13 cellular contexts compared by ENCODE assay signal in genomic region chr15:58467121-58467721, GRCh38. TPM values are rescaled to one million over a fixed set of nuclear protein-coding genes. Genes with fewer than 3 reads are reported as not detected.
DNase-seq lines count a peak whose midpoint lies in the region; ATAC-seq, FAIRE-seq and TF ChIP-seq lines count a peak whose summit lies in the region.
"Had no signal": no experiment of that assay in that cellular context is flagged by ENCODE, and none has a peak within 500 bp of the region (broad histone marks: within the 10 kb centered on the region; RNA-seq: fewer than 3 reads in every experiment).

No MANE protein-coding gene starts in this region.

- no peak for TF ChIP-seq EP300 in A549 (IDR thresholded peaks at IDR 0.05)

- WGBS in A549 (ENCODE audit: missing lambda C conversion rate): 90% methylated on average over 15 of the region's 15 CpGs
- 45% methylated on average over 15 of the region's 15 CpGs for WGBS in liver

- H3K9me3 ChIP-seq in A549 (peaks cover 12% of the 10 kb centered on the region; the same call in 2 of the 3 replicates), liver (ENCODE audit: control insufficient read depth in 4 of 4, low read length in 3 of 4) (no peaks in the 10 kb centered on the region)
- H3K9me3 ChIP-seq: adrenal gland had no signal

- no peak for TF ChIP-seq POLR2A in A549 (IDR thresholded peaks at IDR 0.05; ENCODE audit: low read length)

- DNase-seq in A549 (ENCODE audit: low read depth in 1 of 2, low spot score in 1 of 2): no peak
- DNase-seq in HuH-7 (ENCODE audit: low spot score): peak; percentile 53
- peak; percentile 42 for DNase-seq in SW480 (ENCODE audit: low spot score)
- no peak for DNase-seq in hepatic stellate cell (ENCODE audit: low spot score)
- DNase-seq in ecto neural progenitor cell (ENCODE audit: low spot score): no peak
- DNase-seq: adrenal gland; effector CD8-positive, alpha-beta T cell; mammary epithelial cell; NCI-H1694 had no signal

- no peaks in the 10 kb centered on the region for H3K36me3 ChIP-seq in liver (ENCODE audit: control insufficient read depth in 4 of 4, insufficient read depth in 3 of 4, low read depth in 1 of 4, low read length in 3 of 4)
- H3K36me3 ChIP-seq: adrenal gland had no signal

- no peak for FAIRE-seq in A549 (lab: Jason Lieb, UNC)

- POLR2A ChIA-PET in A549 (lab: Yijun Ruan, JAX): interaction anchor here (1.9 kb wide), 1 partner anchor 80 kb away, joined by 4 read pairs; no protein-coding TSS in a partner anchor

- CTCF ChIA-PET in A549 (lab: Yijun Ruan, JAX): interaction anchor here (0.6 to 5.3 kb wide), 5 partner anchors 10 to 239 kb away, joined by 3 to 30 read pairs (median 3); no protein-coding TSS in a partner anchor

- peak overlapping the region in 1 of 2 donors; percentile 4 for H3K9ac ChIP-seq in liver (ENCODE audit: low read depth in 1 of 2, low read length in 2 of 2)

- no peak for TF ChIP-seq CTCF in A549 (IDR thresholded peaks at IDR 0.05)
- no peak for TF ChIP-seq CTCF in liver (IDR thresholded peaks at IDR 0.05; ENCODE audit: low read depth, low read length, missing input control)

- ATAC-seq in A549: no peak
- no peak for ATAC-seq in HG02870 (IDR thresholded peaks at IDR 0.05; ENCODE audit: unreplicated experiment)
- no peak for ATAC-seq in GM18907 (IDR thresholded peaks at IDR 0.05; ENCODE audit: unreplicated experiment)

- H3K27ac ChIP-seq in A549 (peak overlapping the region; percentile 96 to 99), liver (ENCODE audit: low read depth in 1 of 2, low read length in 2 of 2) (peak overlapping the region; percentile 74 to 85)
- H3K27ac ChIP-seq: adrenal gland had no signal

- no peaks in the 10 kb centered on the region for H3K27me3 ChIP-seq in liver (ENCODE audit: control insufficient read depth in 4 of 4, insufficient read depth in 4 of 4, low read length in 3 of 4)
- H3K27me3 ChIP-seq: adrenal gland had no signal

- no peak overlapping the region for H3K4me2 ChIP-seq in A549

- H3K4me3 ChIP-seq in A549 (no peak overlapping the region), liver (ENCODE audit: low read depth in 1 of 3, low read length in 3 of 3) (peak overlapping the region in 2 of 3 donors; percentile 41 to 43)
- H3K4me3 ChIP-seq: adrenal gland had no signal

- TF ChIP-seq RAD21 in A549 (conservative IDR thresholded peaks at IDR 0.05 in 1 of 2, IDR thresholded peaks at IDR 0.05 in 1 of 2) (no peak), liver (IDR thresholded peaks at IDR 0.05) (peak in 1 of 2 donors; percentile 57)

- H3K4me1 ChIP-seq in A549 (peaks cover 59% of the 10 kb centered on the region), liver (ENCODE audit: control insufficient read depth in 4 of 4, insufficient read depth in 4 of 4, low read length in 3 of 4) (peaks cover 11 to 59% (median 38%) of the 10 kb centered on the region in 4 donors)
- H3K4me1 ChIP-seq: adrenal gland had no signal

TF ChIP-seq in A549, 52 proteins besides CTCF, POLR2A, EP300 and RAD21 (continues in another document):
- no peak for TF ChIP-seq REST (IDR thresholded peaks at IDR 0.05)
- TF ChIP-seq, protein P1, sequence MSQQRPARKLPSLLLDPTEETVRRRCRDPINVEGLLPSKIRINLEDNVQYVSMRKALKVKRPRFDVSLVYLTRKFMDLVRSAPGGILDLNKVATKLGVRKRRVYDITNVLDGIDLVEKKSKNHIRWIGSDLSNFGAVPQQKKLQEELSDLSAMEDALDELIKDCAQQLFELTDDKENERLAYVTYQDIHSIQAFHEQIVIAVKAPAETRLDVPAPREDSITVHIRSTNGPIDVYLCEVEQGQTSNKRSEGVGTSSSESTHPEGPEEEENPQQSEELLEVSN (IDR thresholded peaks at IDR 0.05; ENCODE audit: borderline replicate concordance, low read depth): no peak
- TF ChIP-seq CHD4 (IDR thresholded peaks at IDR 0.05; ENCODE audit: borderline replicate concordance): no peak
- no peak for TF ChIP-seq FOXS1 (CRISPR knock-in tag; IDR thresholded peaks at IDR 0.05)
- TF ChIP-seq ESRRA (IDR thresholded peaks at IDR 0.05; ENCODE audit: borderline replicate concordance, low read length): no peak
- no peak for TF ChIP-seq POLR2AphosphoS2 (conservative IDR thresholded peaks at IDR 0.05; ENCODE audit: low read length)
- TF ChIP-seq HEYL (CRISPR knock-in tag; IDR thresholded peaks at IDR 0.05): no peak
- TF ChIP-seq RARB (CRISPR knock-in tag; IDR thresholded peaks at IDR 0.05): no peak
- no peak for TF ChIP-seq NFE2L2 (conservative IDR thresholded peaks at IDR 0.05; ENCODE audit: low read length)
- TF ChIP-seq RCOR1 (IDR thresholded peaks at IDR 0.05; ENCODE audit: low read depth, low read length): no peak

TF ChIP-seq in liver, 16 proteins besides CTCF, POLR2A, EP300 and RAD21:
- TF ChIP-seq HNF4A (conservative IDR thresholded peaks at IDR 0.05) (peak in 1 of 2 donors; percentile 59), YY1 (IDR thresholded peaks at IDR 0.05) (peak; percentile 7), NR2F2 (IDR thresholded peaks at IDR 0.05) (no peak), GABPA (IDR thresholded peaks at IDR 0.05 in 1 of 2, conservative IDR thresholded peaks at IDR 0.05 in 1 of 2) (no peak), RXRA (IDR thresholded peaks at IDR 0.05) (peak; percentile 8 to 17), JUND (IDR thresholded peaks at IDR 0.05) (peak in 1 of 2 donors; percentile 18)

RNA-seq across cellular contexts. Expression of gene LIPC, which starts 35.4 kb away (rescaled TPM):
- polyA plus RNA-seq in A549 (2011; rRNA removed) (0.08 and 0.13 TPM in 2 replicates), A549 (2017; fragmentation: RNase III; extraction: RNeasy Plus Mini Kit Qiagen cat#74134 plus additional on column Dnase treatment) (0.30 to 0.34 TPM (median 0.32 TPM) in 3 replicates), liver (100 to 1,000 TPM in 1 of 2 donors, 10 to 100 TPM in 1; 60.1 to 126 TPM)
- polyA plus RNA-seq in A549 (2012; cell fraction: cytosol; rRNA removed): 0.07 and 0.13 TPM in 2 replicates
- polyA plus RNA-seq in A549 (2012; cell fraction: nucleus; rRNA removed): 0.19 and 0.22 TPM in 2 replicates
- 0.58 TPM in 1 of 2 replicates, not detected in the other for polyA minus RNA-seq in A549 (2011; rRNA and poly(A)+ RNA removed)
- 100 to 1,000 TPM; 136 to 268 TPM for total RNA-seq in liver
- total RNA-seq: mammary epithelial cell, temporal lobe had no signal
- polyA plus RNA-seq: mammary epithelial cell had no signal

Comparison
In these comparisons a context has a peak if more than half of its experiments do, and no peak if none do; other contexts are left out.
1. DNase-seq: peak in HuH-7 (single experiment) and SW480 (single experiment); none in A549 (0 of 2), hepatic stellate cell (single experiment) and ecto neural progenitor cell (single experiment).
2. RNA of gene LIPC, which starts 35.4 kb away (polyA plus RNA-seq): 60.1 to 126 TPM in liver; 0.07 to 0.34 TPM in A549; every median in the first group is over 10 times any median in the second.